ENCODE assay signal across 1 cellular context in genomic region chr10:111076191-111076681, GRCh38.
TF ChIP-seq lines count a peak whose summit lies in the region.

No MANE protein-coding gene starts in this region.

TF ChIP-seq in HEK293, 187 proteins besides CTCF, POLR2A, EP300 and RAD21 (continued from another document and continues in another):
- TF ChIP-seq ZBTB44 (tag by site-specific recombination; IDR thresholded peaks at IDR 0.05) (no peak), ZNF184 (tag by site-specific recombination; IDR thresholded peaks at IDR 0.05) (no peak), ZNF302 (tag by site-specific recombination; IDR thresholded peaks at IDR 0.05; ENCODE audit: low read depth) (no peak), ZNF639 (tag by site-specific recombination; IDR thresholded peaks at IDR 0.05) (no peak), ZNF335 (tag by site-specific recombination; conservative IDR thresholded peaks at IDR 0.05) (peak; percentile 91), ZNF623 (tag by site-specific recombination; IDR thresholded peaks at IDR 0.05) (no peak), KLF10 (tag by site-specific recombination; IDR thresholded peaks at IDR 0.05) (peak; percentile 46; the same call in 1 of the 2 replicates), ZNF426 (tag by site-specific recombination; IDR thresholded peaks at IDR 0.05) (no peak), ZNF600 (tag by site-specific recombination; IDR thresholded peaks at IDR 0.05) (peak; percentile 40; the same call in 1 of the 2 replicates), ZBTB48 (tag by site-specific recombination; IDR thresholded peaks at IDR 0.05) (peak; percentile 59; the same call in 1 of the 2 replicates), ZNF23 (tag by site-specific recombination; IDR thresholded peaks at IDR 0.05; ENCODE audit: borderline replicate concordance) (no peak), ZNF280C (tag by site-specific recombination; IDR thresholded peaks at IDR 0.05) (no peak), ZNF292 (tag by site-specific recombination; IDR thresholded peaks at IDR 0.05; ENCODE audit: borderline replicate concordance, low read depth) (no peak), SCRT1 (tag by site-specific recombination; IDR thresholded peaks at IDR 0.05; ENCODE audit: borderline replicate concordance) (no peak), PATZ1 (tag by site-specific recombination; IDR thresholded peaks at IDR 0.05) (peak; percentile 80), ATF2 (tag by site-specific recombination; IDR thresholded peaks at IDR 0.05; ENCODE audit: low read depth) (no peak), ZNF274 (IDR thresholded peaks at IDR 0.05; ENCODE audit: low read length) (no peak), ZNF274 (tag by site-specific recombination; IDR thresholded peaks at IDR 0.05; ENCODE audit: borderline replicate concordance) (no peak), HOXA7 (CRISPR knock-in tag; IDR thresholded peaks at IDR 0.05; ENCODE audit: borderline replicate concordance) (no peak), ZSCAN16 (tag by site-specific recombination; IDR thresholded peaks at IDR 0.05) (no peak), ZNF677 (tag by site-specific recombination; IDR thresholded peaks at IDR 0.05) (no peak), KLF8 (tag by site-specific recombination; IDR thresholded peaks at IDR 0.05) (peak; percentile 61), ZNF10 (tag by site-specific recombination; IDR thresholded peaks at IDR 0.05) (no peak), SP2 (tag by site-specific recombination; IDR thresholded peaks at IDR 0.05) (no peak), REST (tag by site-specific recombination; IDR thresholded peaks at IDR 0.05) (peak; percentile 86), ZNF416 (tag by site-specific recombination; IDR thresholded peaks at IDR 0.05) (no peak), ZNF18 (tag by site-specific recombination; IDR thresholded peaks at IDR 0.05) (no peak), RBAK (tag by site-specific recombination; IDR thresholded peaks at IDR 0.05) (no peak), ZNF132 (tag by site-specific recombination; IDR thresholded peaks at IDR 0.05; ENCODE audit: borderline replicate concordance) (no peak), ZSCAN4 (tag by site-specific recombination; IDR thresholded peaks at IDR 0.05) (no peak), HIC1 (tag by site-specific recombination; IDR thresholded peaks at IDR 0.05) (no peak), ZNF513 (tag by site-specific recombination; IDR thresholded peaks at IDR 0.05) (0 out of 2 replicates have a peak, but pooled peaks have one; percentile 13), ZXDB (tag by site-specific recombination; IDR thresholded peaks at IDR 0.05) (no peak; the same call in none of the 2 replicates), ZNF148 (tag by site-specific recombination; IDR thresholded peaks at IDR 0.05; ENCODE audit: borderline replicate concordance) (no peak), ZNF701 (tag by site-specific recombination; IDR thresholded peaks at IDR 0.05) (no peak), ZNF37A (tag by site-specific recombination; IDR thresholded peaks at IDR 0.05) (no peak)
